ENCODE assay signal across 13 cellular contexts in the genomic region with DNA sequence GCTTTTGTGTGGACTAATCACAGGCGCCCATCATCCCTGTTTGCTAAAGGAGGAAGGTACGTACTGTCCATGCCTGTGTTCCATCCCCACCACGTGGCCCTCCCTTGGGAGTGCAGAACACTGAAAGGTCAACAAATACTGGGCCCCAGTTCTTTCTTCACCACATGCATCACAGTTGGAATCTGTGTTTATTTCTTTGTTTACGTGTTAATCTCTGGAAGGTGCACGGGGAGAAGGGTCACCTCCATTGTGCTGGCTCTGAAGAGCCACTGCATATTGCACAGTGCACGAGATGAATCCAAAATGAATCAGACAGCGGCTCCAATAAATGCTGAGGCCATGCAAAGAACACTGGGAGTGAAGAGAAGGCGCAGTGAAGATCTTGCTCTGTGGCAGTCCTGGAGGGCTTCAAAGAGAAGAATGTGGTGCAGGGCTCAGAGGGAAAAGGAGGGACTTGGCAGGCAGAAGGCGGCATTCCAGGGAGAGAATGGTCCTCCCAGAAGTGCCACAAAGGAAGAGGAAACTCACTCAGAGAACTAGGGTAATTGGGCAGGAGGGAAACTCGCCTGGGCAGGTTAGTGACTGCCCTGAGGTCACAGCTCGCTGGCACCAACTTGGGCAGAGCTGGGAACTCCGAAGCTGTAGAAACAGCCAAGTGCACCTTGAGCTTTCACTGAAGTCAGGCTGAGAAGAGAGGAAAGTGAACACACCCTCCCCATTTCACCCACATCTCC. TPM values are rescaled to one million over a fixed set of nuclear protein-coding genes. Genes with fewer than 3 reads are reported as not detected.
A peak's percentile ranks its signal among the peaks of the same experiment; 100 is the strongest.
DNase-seq lines count a peak whose midpoint lies in the region; ATAC-seq and TF ChIP-seq lines count a peak whose summit lies in the region.
"Had no signal": no experiment of that assay in that cellular context is flagged by ENCODE, and none has a peak within 500 bp of the region (broad histone marks: within the 10 kb centered on the region; RNA-seq: fewer than 3 reads in every experiment).

No MANE protein-coding gene starts in this region.

- H2BK12ac ChIP-seq in H9 (ENCODE audit: insufficient read length, low read depth, low read length) = no peak overlapping the region

- H4K20me1 ChIP-seq in H9 (ENCODE audit: control insufficient read depth, insufficient read depth, insufficient read length) = no peaks in the 10 kb centered on the region
- H4K20me1 ChIP-seq in hepatocyte (ENCODE audit: insufficient read depth, poor library complexity, severe bottlenecking) = no peaks in the 10 kb centered on the region

- H3K18ac ChIP-seq in H9 (ENCODE audit: insufficient read length, low read depth, low read length) = no peak overlapping the region

- no peak overlapping the region for H3T11ph ChIP-seq in H9 (ENCODE audit: low read length)

- no peak overlapping the region for H3K4me3 Mint-ChIP-seq in H9
- H3K4me3 Mint-ChIP-seq: activated T-helper 17 cell treated with anti-CD3 and anti-CD28 coated beads, Interleukin-2, amount 50 U/mL, for 72 hours had no signal

- H3K4me1 ChIP-seq in H9 (ENCODE audit: insufficient read depth, low read length) (no peaks in the 10 kb centered on the region), hepatocyte (ENCODE audit: insufficient read depth) (peaks cover 48% of the 10 kb centered on the region)

- H3K36me3 ChIP-seq in hepatocyte (replicated peaks; ENCODE audit: insufficient read depth, low read depth) = no peaks in the 10 kb centered on the region
- H3K36me3 ChIP-seq: ovary had no signal

- H3K4ac ChIP-seq in H9 (ENCODE audit: low read depth, low read length) = no peak overlapping the region

- peaks cover 8% of the 10 kb centered on the region for H3K27me3 Mint-ChIP-seq in H9 (ENCODE audit: low read depth)
- H3K27me3 Mint-ChIP-seq: activated T-helper 17 cell treated with anti-CD3 and anti-CD28 coated beads, Interleukin-2, amount 50 U/mL, for 72 hours had no signal

- no peak overlapping the region for H2BK5ac ChIP-seq in H9 (ENCODE audit: insufficient read length, low read length)

- no peak overlapping the region for H2BK20ac ChIP-seq in H9 (ENCODE audit: low read depth, low read length, poor library complexity, severe bottlenecking)

- H2BK15ac ChIP-seq in H9 (ENCODE audit: low read depth, low read length) = no peak overlapping the region

- no peak overlapping the region for H3K9ac ChIP-seq in H9 (ENCODE audit: extremely low read depth, insufficient read length, low read length)
- H3K9ac ChIP-seq: GM23248 had no signal

- H3K4me2 ChIP-seq in H9 (ENCODE audit: insufficient read depth, insufficient read length, low read length) (no peak overlapping the region), hepatocyte (no peak overlapping the region)

- H2AK5ac ChIP-seq in H9 (ENCODE audit: insufficient read length, low read length) = no peak overlapping the region

- H3K9me2 ChIP-seq in hepatocyte (replicated peaks; ENCODE audit: insufficient read depth) = no peaks in the 10 kb centered on the region

- H2AFZ ChIP-seq in H9 (ENCODE audit: low read length) (no peak overlapping the region), hepatocyte (no peak overlapping the region)
- H2AFZ ChIP-seq: GM23248 had no signal

- H2BK120ac ChIP-seq in H9 (ENCODE audit: low read depth, low read length, poor library complexity, severe bottlenecking) = no peak overlapping the region

- H3K79me2 ChIP-seq in H9 (ENCODE audit: insufficient read depth, low read length) (no peaks in the 10 kb centered on the region), hepatocyte (peaks cover 12% of the 10 kb centered on the region)

- no peak overlapping the region for H3K27ac ChIP-seq in H9 (ENCODE audit: insufficient read length, low read depth, low read length)
- peak overlapping the region; percentile 99 for H3K27ac ChIP-seq in VCaP
- peak overlapping the region; percentile 24 for H3K27ac ChIP-seq in hepatocyte
- H3K27ac ChIP-seq: GM23248, ovary had no signal

- no peak overlapping the region for H3K14ac ChIP-seq in H9 (ENCODE audit: insufficient read depth, low read length)

- H3K9me3 ChIP-seq in H9 (ENCODE audit: control insufficient read depth, low read depth, low read length) = no peaks in the 10 kb centered on the region
- H3K9me3 ChIP-seq in hepatocyte (ENCODE audit: low read depth) = no peaks in the 10 kb centered on the region
- H3K9me3 ChIP-seq: ovary had no signal

- H4K91ac ChIP-seq in H9 (ENCODE audit: insufficient read length, low read depth, low read length) = no peak overlapping the region

- H3K27ac Mint-ChIP-seq in H9 = peak overlapping the region in 2 of 3 experiments; percentile 15 to 31; a peak in 2 of 7 replicates
- H3K27ac Mint-ChIP-seq: activated T-helper 17 cell treated with anti-CD3 and anti-CD28 coated beads, Interleukin-2, amount 50 U/mL, for 72 hours had no signal

- DNase-seq in H9 = peak; percentile 29
- no peak for DNase-seq in hepatocyte (ENCODE audit: low spot score)
- DNase-seq in sciatic nerve (ENCODE audit: low spot score) = peak; percentile 74
- no peak for DNase-seq in stimulated activated CD4-positive, alpha-beta T cell treated with anti-CD3 and anti-CD28 coated beads, Interleukin-2, amount 100 ng/mL, for 48 hours
- DNase-seq in T1000 (lab: John Stamatoyannopoulos, UW) = no peak
- DNase-seq in stimulated activated naive CD8-positive, alpha-beta T cell treated with anti-CD3 and anti-CD28 coated beads, Interleukin-15, Interleukin-2, amounts not matched to agents 100 U/mL and 50 U/mL, for 24 hours = no peak
- DNase-seq: activated CD4-positive, CD25-positive, alpha-beta regulatory T cell; GM23248; hypothalamus had no signal

- H3K23me2 ChIP-seq in H9 (ENCODE audit: insufficient read length, low read depth, low read length, poor library complexity, severe bottlenecking) = no peaks in the 10 kb centered on the region

- H3K4me1 Mint-ChIP-seq in H9 = peaks cover 23 to 30% of the 10 kb centered on the region in 2 experiments
- H3K4me1 Mint-ChIP-seq: activated T-helper 17 cell treated with anti-CD3 and anti-CD28 coated beads, Interleukin-2, amount 50 U/mL, for 72 hours had no signal

- H3K9me3 Mint-ChIP-seq in H9 = peaks cover 5 to 8% of the 10 kb centered on the region in 2 experiments; a peak in 4 of 5 replicates

- H4K5ac ChIP-seq in H9 (ENCODE audit: insufficient read length, low read depth, low read length) = no peak overlapping the region

- H3K27me3 ChIP-seq in H9 (ENCODE audit: insufficient read depth, low read length) = no peaks in the 10 kb centered on the region
- H3K27me3 ChIP-seq in hepatocyte = no peaks in the 10 kb centered on the region
- H3K27me3 ChIP-seq: ovary had no signal

- no peak overlapping the region for H3K23ac ChIP-seq in H9 (ENCODE audit: insufficient read length, low read depth, low read length)

- no peaks in the 10 kb centered on the region; a peak in 1 of 7 replicates for H3K36me3 Mint-ChIP-seq in H9 (ENCODE audit: insufficient read depth in 1 of 3, low read depth in 3 of 3)

- no peak overlapping the region for H3K4me3 ChIP-seq in hepatocyte
- H3K4me3 ChIP-seq: GM23248, ovary had no signal

- H4K8ac ChIP-seq in H9 (replicated peaks; ENCODE audit: insufficient read length, low read depth, low read length) = no peak overlapping the region

- ATAC-seq in sciatic nerve (peak; percentile 78), GM21619 (IDR thresholded peaks at IDR 0.05; ENCODE audit: unreplicated experiment) (no peak)
- ATAC-seq in stimulated activated naive CD8-positive, alpha-beta T cell treated with anti-CD3 and anti-CD28 coated beads, Interleukin-15, Interleukin-2, amounts not matched to agents 100 U/mL and 50 U/mL, for 24 hours = no peak
- ATAC-seq: activated T-helper 17 cell treated with anti-CD3 and anti-CD28 coated beads, Interleukin-2, amount 50 U/mL, for 72 hours had no signal

- no CpG with 5 or more reads among the region's 12 CpGs for WGBS in H9 (ENCODE audit: extremely low coverage, insufficient read length, low lambda C conversion rate)
- WGBS in hepatocyte (ENCODE audit: low lambda C conversion rate, missing lambda C conversion rate) = 73% methylated on average over 12 of the region's 12 CpGs

- H3K56ac ChIP-seq in H9 (ENCODE audit: insufficient read length, low read depth, low read length) = no peak overlapping the region

- no peaks in the 10 kb centered on the region for H3K79me1 ChIP-seq in H9 (ENCODE audit: insufficient read depth, low read depth, low read length, poor library complexity, severe bottlenecking)

- TF ChIP-seq CTCF in H9 (conservative IDR thresholded peaks at IDR 0.05) (no peak), VCaP (conservative IDR thresholded peaks at IDR 0.05) (peak; percentile 35), hepatocyte (IDR thresholded peaks at IDR 0.05; ENCODE audit: poor library complexity) (peak; percentile 20)

- intact Hi-C loops in sciatic nerve (cut with DNase I) = no loop called here

RNA-seq across cellular contexts. Expression of a gene that starts 3.7 kb away (rescaled TPM):
- total RNA-seq in H9 (2021) (2.3 and 3.0 TPM in 2 replicates), hepatocyte (7.0 and 10.2 TPM in 2 replicates), sciatic nerve (19.0 TPM)
- 7.6 and 12.0 TPM in 2 replicates for polyA plus RNA-seq in hepatocyte

Comparison
In these comparisons a context has a peak if more than half of its experiments do, and no peak if none do; other contexts are left out.
1. DNase-seq: peak in H9 (single experiment) and sciatic nerve (single experiment); none in hepatocyte (single experiment), stimulated activated CD4-positive, alpha-beta T cell treated with anti-CD3 and anti-CD28 coated beads, Interleukin-2, amount 100 ng/mL, for 48 hours (0 of 2), T1000 (single experiment) and stimulated activated naive CD8-positive, alpha-beta T cell treated with anti-CD3 and anti-CD28 coated beads, Interleukin-15, Interleukin-2, amounts not matched to agents 100 U/mL and 50 U/mL, for 24 hours (single experiment).